ENCODE assay signal across 13 cellular contexts in the genomic region with DNA sequence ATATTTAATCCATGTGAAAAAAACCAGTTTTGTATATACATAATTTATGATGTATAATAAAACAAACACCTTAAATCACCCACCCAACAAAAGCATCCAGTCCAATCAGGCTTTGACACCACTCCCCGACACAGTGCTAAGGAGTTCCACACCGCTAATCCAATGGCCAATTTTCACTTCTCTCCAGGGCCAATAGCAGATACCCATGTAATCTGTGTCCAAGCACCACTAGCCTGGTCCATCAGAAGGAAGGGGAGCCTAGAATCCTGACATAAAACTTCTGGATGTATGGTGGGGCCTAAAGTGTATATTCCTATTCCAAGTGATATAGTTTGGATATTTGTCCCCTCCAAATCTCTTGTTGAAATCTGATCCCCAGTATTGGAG. TPM values are rescaled to one million over a fixed set of nuclear protein-coding genes. Genes with fewer than 3 reads are reported as not detected.
A peak's percentile ranks its signal among the peaks of the same experiment; 100 is the strongest.
DNase-seq lines count a peak whose midpoint lies in the region; ATAC-seq and TF ChIP-seq lines count a peak whose summit lies in the region.
"Had no signal": no experiment of that assay in that cellular context is flagged by ENCODE, and none has a peak within 500 bp of the region (broad histone marks: within the 10 kb centered on the region; RNA-seq: fewer than 3 reads in every experiment).

No MANE protein-coding gene starts in this region.

- H3K36me3 ChIP-seq in SJCRH30 = no peaks in the 10 kb centered on the region
- H3K36me3 ChIP-seq: brain microvascular endothelial cell, tibial artery had no signal

- peak overlapping the region; percentile 9; the same call in 1 of the 2 replicates for H3K4me3 ChIP-seq in GM08714 (ENCODE audit: low read length)
- no peak overlapping the region for H3K4me3 ChIP-seq in SJCRH30
- H3K4me3 ChIP-seq: tibial artery had no signal

- TF ChIP-seq CTCF in omental fat pad (IDR thresholded peaks at IDR 0.05) = no peak

- ATAC-seq in GM19452 (IDR thresholded peaks at IDR 0.05; ENCODE audit: unreplicated experiment) (peak; percentile 46), HG02763 (IDR thresholded peaks at IDR 0.05; ENCODE audit: unreplicated experiment) (peak; percentile 25), HG03460 (IDR thresholded peaks at IDR 0.05; ENCODE audit: unreplicated experiment) (peak; percentile 27), omental fat pad (ENCODE audit: low FRiP score) (no peak), HG03045 (IDR thresholded peaks at IDR 0.05; ENCODE audit: unreplicated experiment) (no peak)
- ATAC-seq: HCT116 had no signal

- H3K27ac ChIP-seq in SJCRH30 = no peak overlapping the region
- H3K27ac ChIP-seq: brain microvascular endothelial cell, tibial artery had no signal

- no peaks in the 10 kb centered on the region for H3K4me1 ChIP-seq in SJCRH30
- H3K4me1 ChIP-seq: tibial artery had no signal

- no peaks in the 10 kb centered on the region for H3K27me3 ChIP-seq in SJCRH30
- H3K27me3 ChIP-seq: brain microvascular endothelial cell, tibial artery had no signal

- DNase-seq in omental fat pad (ENCODE audit: low spot score) (no peak), SJCRH30 (no peak), NCI-H2107 treated with DMSO at 0.1 percent for 48 hours (lab: John Stamatoyannopoulos, UW; ENCODE audit: unreplicated experiment) (no peak)
- DNase-seq: activated CD4-positive, alpha-beta T cell treated with anti-CD3 and anti-CD28 coated beads, Interleukin-2, amount 50 U/mL, for 4 hours; brain microvascular endothelial cell; NCI-H2029; tibial artery had no signal

- H3K9me3 ChIP-seq in SJCRH30 (replicated peaks) = no peaks in the 10 kb centered on the region
- H3K9me3 ChIP-seq: tibial artery had no signal

RNA-seq across cellular contexts. Expression of gene RALGAPA2, which starts 21.0 kb away (rescaled TPM):
- total RNA-seq in omental fat pad = 100 to 1,000 TPM in 1 of 4 donors, 10 to 100 TPM in 3; 35.1 to 109 (median 59.6) TPM
- 23.0 and 25.1 TPM in 2 replicates for total RNA-seq in SJCRH30 (2014; rRNA removed; shearing (Covaris generic))

Comparison
In these comparisons a context has a peak if more than half of its experiments do, and no peak if none do; other contexts are left out.
1. ATAC-seq: peak in GM19452 (single experiment), HG02763 (single experiment) and HG03460 (single experiment); none in omental fat pad (single experiment) and HG03045 (single experiment).